1 cellular context compared by ENCODE assay signal in the genomic region with DNA sequence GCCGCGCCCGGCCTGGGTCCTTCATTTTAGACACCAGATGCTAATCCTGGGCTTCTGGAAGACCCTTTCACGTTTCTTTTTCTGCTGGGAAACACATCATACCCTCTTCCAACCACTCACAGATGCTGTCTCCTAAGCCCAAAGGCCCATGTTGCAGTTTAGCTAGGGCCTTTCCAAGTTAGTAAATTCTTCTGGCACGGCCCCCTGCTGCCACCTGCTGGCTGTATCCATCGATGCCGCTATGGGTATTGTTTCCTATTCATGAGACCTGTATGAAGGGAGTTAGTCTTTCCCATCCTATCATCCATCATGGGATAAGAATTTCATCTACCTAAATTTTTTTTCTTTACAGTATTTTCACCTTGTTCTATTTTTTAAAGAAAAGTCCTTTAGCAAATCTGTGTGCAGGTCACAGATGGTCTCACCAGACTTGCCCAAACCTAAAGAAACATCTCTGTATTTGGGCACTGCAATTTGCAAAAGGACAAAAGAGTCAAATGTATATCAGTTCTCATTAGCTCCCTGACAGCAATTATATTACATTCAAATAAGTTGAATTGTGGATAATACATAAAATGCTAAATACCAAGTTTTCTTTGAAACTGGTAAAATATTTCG.
TF ChIP-seq lines count a peak whose summit lies in the region.

No MANE protein-coding gene starts in this region.

TF ChIP-seq in HepG2, 621 proteins besides CTCF, POLR2A, EP300 and RAD21:
- TF ChIP-seq, protein P1, sequence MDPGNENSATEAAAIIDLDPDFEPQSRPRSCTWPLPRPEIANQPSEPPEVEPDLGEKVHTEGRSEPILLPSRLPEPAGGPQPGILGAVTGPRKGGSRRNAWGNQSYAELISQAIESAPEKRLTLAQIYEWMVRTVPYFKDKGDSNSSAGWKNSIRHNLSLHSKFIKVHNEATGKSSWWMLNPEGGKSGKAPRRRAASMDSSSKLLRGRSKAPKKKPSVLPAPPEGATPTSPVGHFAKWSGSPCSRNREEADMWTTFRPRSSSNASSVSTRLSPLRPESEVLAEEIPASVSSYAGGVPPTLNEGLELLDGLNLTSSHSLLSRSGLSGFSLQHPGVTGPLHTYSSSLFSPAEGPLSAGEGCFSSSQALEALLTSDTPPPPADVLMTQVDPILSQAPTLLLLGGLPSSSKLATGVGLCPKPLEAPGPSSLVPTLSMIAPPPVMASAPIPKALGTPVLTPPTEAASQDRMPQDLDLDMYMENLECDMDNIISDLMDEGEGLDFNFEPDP (CRISPR knock-in tag; conservative IDR thresholded peaks at IDR 0.05), result no peak
- no peak for TF ChIP-seq ZNF557 (CRISPR knock-in tag; IDR thresholded peaks at IDR 0.05)
- no peak for TF ChIP-seq YY1 (IDR thresholded peaks at IDR 0.05; ENCODE audit: insufficient read depth, insufficient replicate concordance, low read depth, low read length)
- TF ChIP-seq ZNF251 (CRISPR knock-in tag; IDR thresholded peaks at IDR 0.05), result no peak
- no peak for TF ChIP-seq ZNF136 (CRISPR knock-in tag; IDR thresholded peaks at IDR 0.05; ENCODE audit: low read depth)
- TF ChIP-seq SAFB2 (CRISPR knock-in tag; IDR thresholded peaks at IDR 0.05; ENCODE audit: borderline replicate concordance, low read depth), result no peak
- no peak for TF ChIP-seq ESRRA (CRISPR knock-in tag; IDR thresholded peaks at IDR 0.05; ENCODE audit: low read depth)
- no peak for TF ChIP-seq ZNF660 (CRISPR knock-in tag; IDR thresholded peaks at IDR 0.05; ENCODE audit: borderline replicate concordance, low read depth)
- TF ChIP-seq PCBP2 (optimal IDR thresholded peaks at IDR 0.05; ENCODE audit: low read depth, low read length, poor library complexity, severe bottlenecking), result no peak
- no peak for TF ChIP-seq MEIS2 (CRISPR knock-in tag; IDR thresholded peaks at IDR 0.05)
- TF ChIP-seq SMC3 (IDR thresholded peaks at IDR 0.05; ENCODE audit: low read length), result peak; percentile 88
- TF ChIP-seq ZNF720 (CRISPR knock-in tag; IDR thresholded peaks at IDR 0.05), result no peak
- TF ChIP-seq, protein P2, sequence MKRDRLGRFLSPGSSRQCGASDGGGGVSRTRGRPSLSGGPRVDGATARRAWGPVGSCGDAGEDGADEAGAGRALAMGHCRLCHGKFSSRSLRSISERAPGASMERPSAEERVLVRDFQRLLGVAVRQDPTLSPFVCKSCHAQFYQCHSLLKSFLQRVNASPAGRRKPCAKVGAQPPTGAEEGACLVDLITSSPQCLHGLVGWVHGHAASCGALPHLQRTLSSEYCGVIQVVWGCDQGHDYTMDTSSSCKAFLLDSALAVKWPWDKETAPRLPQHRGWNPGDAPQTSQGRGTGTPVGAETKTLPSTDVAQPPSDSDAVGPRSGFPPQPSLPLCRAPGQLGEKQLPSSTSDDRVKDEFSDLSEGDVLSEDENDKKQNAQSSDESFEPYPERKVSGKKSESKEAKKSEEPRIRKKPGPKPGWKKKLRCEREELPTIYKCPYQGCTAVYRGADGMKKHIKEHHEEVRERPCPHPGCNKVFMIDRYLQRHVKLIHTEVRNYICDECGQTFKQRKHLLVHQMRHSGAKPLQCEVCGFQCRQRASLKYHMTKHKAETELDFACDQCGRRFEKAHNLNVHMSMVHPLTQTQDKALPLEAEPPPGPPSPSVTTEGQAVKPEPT (CRISPR knock-in tag; IDR thresholded peaks at IDR 0.05; ENCODE audit: low read depth), result no peak
- TF ChIP-seq STAG1 (CRISPR knock-in tag; IDR thresholded peaks at IDR 0.05), result peak; percentile 81
- TF ChIP-seq, protein P3, sequence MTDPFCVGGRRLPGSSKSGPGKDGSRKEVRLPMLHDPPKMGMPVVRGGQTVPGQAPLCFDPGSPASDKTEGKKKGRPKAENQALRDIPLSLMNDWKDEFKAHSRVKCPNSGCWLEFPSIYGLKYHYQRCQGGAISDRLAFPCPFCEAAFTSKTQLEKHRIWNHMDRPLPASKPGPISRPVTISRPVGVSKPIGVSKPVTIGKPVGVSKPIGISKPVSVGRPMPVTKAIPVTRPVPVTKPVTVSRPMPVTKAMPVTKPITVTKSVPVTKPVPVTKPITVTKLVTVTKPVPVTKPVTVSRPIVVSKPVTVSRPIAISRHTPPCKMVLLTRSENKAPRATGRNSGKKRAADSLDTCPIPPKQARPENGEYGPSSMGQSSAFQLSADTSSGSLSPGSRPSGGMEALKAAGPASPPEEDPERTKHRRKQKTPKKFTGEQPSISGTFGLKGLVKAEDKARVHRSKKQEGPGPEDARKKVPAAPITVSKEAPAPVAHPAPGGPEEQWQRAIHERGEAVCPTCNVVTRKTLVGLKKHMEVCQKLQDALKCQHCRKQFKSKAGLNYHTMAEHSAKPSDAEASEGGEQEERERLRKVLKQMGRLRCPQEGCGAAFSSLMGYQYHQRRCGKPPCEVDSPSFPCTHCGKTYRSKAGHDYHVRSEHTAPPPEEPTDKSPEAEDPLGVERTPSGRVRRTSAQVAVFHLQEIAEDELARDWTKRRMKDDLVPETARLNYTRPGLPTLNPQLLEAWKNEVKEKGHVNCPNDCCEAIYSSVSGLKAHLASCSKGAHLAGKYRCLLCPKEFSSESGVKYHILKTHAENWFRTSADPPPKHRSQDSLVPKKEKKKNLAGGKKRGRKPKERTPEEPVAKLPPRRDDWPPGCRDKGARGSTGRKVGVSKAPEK (CRISPR knock-in tag; IDR thresholded peaks at IDR 0.05; ENCODE audit: borderline replicate concordance), result no peak
- TF ChIP-seq SMAD9 (CRISPR knock-in tag; IDR thresholded peaks at IDR 0.05), result no peak
- no peak for TF ChIP-seq NCOA1 (CRISPR knock-in tag; IDR thresholded peaks at IDR 0.05)
